27 cellular contexts compared by ENCODE assay signal in the genomic region with DNA sequence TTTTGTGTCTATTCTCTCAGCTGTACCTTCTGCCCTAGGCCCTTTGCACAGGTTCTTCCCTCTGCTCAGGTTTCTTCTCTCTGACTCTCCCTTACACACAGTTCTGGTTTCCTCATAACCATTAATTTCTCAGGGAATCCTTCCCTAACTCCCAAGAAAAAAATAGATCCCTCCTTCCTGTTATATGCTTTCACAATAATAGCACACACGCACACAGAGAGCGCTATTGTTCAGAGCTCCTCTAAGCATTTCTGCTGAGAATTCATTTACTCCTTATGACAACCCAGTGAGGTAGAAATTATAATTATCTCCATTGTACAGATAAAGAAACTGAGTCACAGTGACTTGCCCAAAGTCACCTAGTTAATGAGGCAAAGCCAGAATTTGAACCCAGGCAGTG. TPM values are rescaled to one million over a fixed set of nuclear protein-coding genes. Genes with fewer than 3 reads are reported as not detected.
"Had no signal": no experiment of that assay in that cellular context is flagged by ENCODE, and none has a peak within 500 bp of the region (broad histone marks: within the 10 kb centered on the region; RNA-seq: fewer than 3 reads in every experiment).

No MANE protein-coding gene starts in this region.

- DNase-seq: activated CD4-positive, alpha-beta T cell treated with anti-CD3 and anti-CD28 coated beads for 36 hours; activated CD4-positive, alpha-beta T cell treated with anti-CD3 and anti-CD28 coated beads, Interleukin-2, amount 10 ng/mL, durations not matched to agents 24 days and 14 days; activated CD4-positive, CD25-positive, alpha-beta regulatory T cell; activated CD4-positive, CD25-positive, alpha-beta regulatory T cell treated with anti-CD3 and anti-CD28 coated beads, Interleukin-2, amount 50 U/mL, for 72 hours; activated CD8-positive, alpha-beta memory T cell treated with anti-CD3 and anti-CD28 coated beads, Interleukin-2, amount 50 U/mL, for 48 hours; activated effector memory CD4-positive, alpha-beta T cell treated with Interleukin-2 at 50 U/mL for 16 hours; activated gamma-delta T cell treated with Interleukin-2 at 50 U/mL for 16 hours; activated naive CD4-positive, alpha-beta T cell treated with anti-CD3 and anti-CD28 coated beads, Interleukin-2, amount 50 U/mL, for 16 hours; activated naive CD4-positive, alpha-beta T cell treated with Interleukin-2 at 50 U/mL for 16 hours; activated T-cell treated with anti-CD3 and anti-CD28 coated beads for 4 hours; activated T-cell treated with anti-CD3 and anti-CD28 coated beads, Interleukin-2, amount 50 U/mL, for 24 hours; activated T-cell treated with anti-CD3 and anti-CD28 coated beads, Interleukin-2, amount 50 U/mL, for 72 hours; amygdala; aorta; body of pancreas; caudate nucleus; cortex of kidney; dermis blood vessel endothelial cell; effector CD4-positive, alpha-beta T cell; effector memory CD8-positive, alpha-beta T cell; esophagus squamous epithelium; head of caudate nucleus; T-helper 2 cell had no signal

- H3K27ac Mint-ChIP-seq: activated CD4-positive, alpha-beta T cell treated with anti-CD3 and anti-CD28 coated beads for 36 hours; activated CD4-positive, alpha-beta T cell treated with anti-CD3 and anti-CD28 coated beads, Interleukin-2, amount 10 ng/mL, durations not matched to agents 24 days and 14 days; activated naive CD8-positive, alpha-beta T cell; activated T-cell treated with anti-CD3 and anti-CD28 coated beads, Interleukin-2, amount 50 U/mL, for 24 hours; activated T-cell treated with anti-CD3 and anti-CD28 coated beads, Interleukin-2, amount 50 U/mL, for 72 hours had no signal

- H3K27me3 Mint-ChIP-seq: activated CD4-positive, alpha-beta T cell treated with anti-CD3 and anti-CD28 coated beads for 36 hours; activated naive CD8-positive, alpha-beta T cell; activated T-cell treated with anti-CD3 and anti-CD28 coated beads, Interleukin-2, amount 50 U/mL, for 24 hours; effector memory CD8-positive, alpha-beta T cell had no signal

- H3K4me3 Mint-ChIP-seq: activated CD4-positive, alpha-beta T cell treated with anti-CD3 and anti-CD28 coated beads for 36 hours; activated CD4-positive, alpha-beta T cell treated with anti-CD3 and anti-CD28 coated beads, Interleukin-2, amount 10 ng/mL, durations not matched to agents 24 days and 14 days; activated T-cell treated with anti-CD3 and anti-CD28 coated beads, Interleukin-2, amount 50 U/mL, for 24 hours; activated T-cell treated with anti-CD3 and anti-CD28 coated beads, Interleukin-2, amount 50 U/mL, for 72 hours; effector memory CD8-positive, alpha-beta T cell had no signal

- H3K4me3 ChIP-seq: body of pancreas, esophagus squamous epithelium had no signal

- H3K9me3 Mint-ChIP-seq: activated CD4-positive, alpha-beta T cell treated with anti-CD3 and anti-CD28 coated beads, Interleukin-2, amount 10 ng/mL, durations not matched to agents 24 days and 14 days; activated T-cell treated with anti-CD3 and anti-CD28 coated beads, Interleukin-2, amount 50 U/mL, for 24 hours; activated T-cell treated with anti-CD3 and anti-CD28 coated beads, Interleukin-2, amount 50 U/mL, for 72 hours; effector memory CD8-positive, alpha-beta T cell had no signal

- H3K27me3 ChIP-seq: body of pancreas, esophagus squamous epithelium had no signal

- ATAC-seq: activated CD4-positive, alpha-beta T cell treated with anti-CD3 and anti-CD28 coated beads for 36 hours; activated T-cell treated with anti-CD3 and anti-CD28 coated beads, Interleukin-2, amount 50 U/mL, for 72 hours; body of pancreas; effector memory CD8-positive, alpha-beta T cell had no signal

- H3K27ac ChIP-seq: body of pancreas, epithelial cell of prostate, esophagus squamous epithelium had no signal

- H3K9me3 ChIP-seq: body of pancreas, esophagus squamous epithelium had no signal

RNA-seq across cellular contexts. Expression of a gene that starts 53.1 kb away (rescaled TPM):
- total RNA-seq: activated CD4-positive, alpha-beta T cell treated with anti-CD3 and anti-CD28 coated beads for 36 hours; activated CD4-positive, alpha-beta T cell treated with anti-CD3 and anti-CD28 coated beads, Interleukin-2, amount 10 ng/mL, durations not matched to agents 24 days and 14 days; activated T-cell treated with anti-CD3 and anti-CD28 coated beads, Interleukin-2, amount 50 U/mL, for 72 hours; T-helper 1 cell treated with Interleukin-12 subunit alpha and Interleukin-12 subunit beta and Interleukin-4 antibody, amounts not matched to agents 30 ng/mL and 1 ng/mL, for 36 hours had no signal

RNA-seq across cellular contexts. Expression of a gene that starts 56.9 kb away (rescaled TPM):
- total RNA-seq: chondrocyte had no signal
